29 cellular contexts compared by ENCODE assay signal in the genomic region with DNA sequence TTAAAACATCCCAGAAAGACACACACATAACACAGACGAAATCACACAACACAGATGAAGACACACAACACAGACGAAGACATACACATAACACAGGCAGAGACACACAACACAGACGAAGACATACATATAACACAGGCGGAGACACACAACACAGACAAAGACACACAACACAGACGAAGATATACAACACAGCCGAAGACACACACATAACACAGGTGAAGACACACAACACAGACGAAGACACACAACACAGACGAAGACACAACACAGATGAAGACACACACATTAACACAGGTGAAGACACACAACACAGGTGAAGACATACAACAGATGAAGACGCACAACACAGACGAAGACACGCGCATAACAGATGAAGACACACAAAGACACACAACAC.
"Had no signal": no experiment of that assay in that cellular context is flagged by ENCODE, and none has a peak within 500 bp of the region (broad histone marks: within the 10 kb centered on the region; RNA-seq: fewer than 3 reads in every experiment).

No MANE protein-coding gene starts in this region.

- H3K36me3 ChIP-seq: brain microvascular endothelial cell, cardiac muscle cell, Peyer's patch, SJSA1 had no signal

- DNase-seq: activated B cell treated with CpG ODN at 0.5 μM for 24 hours; activated CD4-positive, alpha-beta memory T cell treated with anti-CD3 and anti-CD28 coated beads for 36 hours; activated CD4-positive, alpha-beta T cell treated with anti-CD3 and anti-CD28 coated beads for 4 hours; activated CD4-positive, alpha-beta T cell treated with anti-CD3 and anti-CD28 coated beads, Interleukin-2, amount 50 U/mL, for 1 hour; activated CD4-positive, CD25-positive, alpha-beta regulatory T cell treated with anti-CD3 and anti-CD28 coated beads, Interleukin-2, amount 50 U/mL, for 72 hours; activated CD8-positive, alpha-beta memory T cell treated with anti-CD3 and anti-CD28 coated beads, Interleukin-2, amount 50 U/mL, for 4 hours; activated effector memory CD4-positive, alpha-beta T cell treated with Interleukin-2 at 50 U/mL for 16 hours; activated naive CD4-positive, alpha-beta T cell treated with anti-CD3 and anti-CD28 coated beads, Interleukin-2, amount 10 ng/mL, durations not matched to agents 7 days and 5 days; activated naive CD8-positive, alpha-beta T cell treated with anti-CD3 and anti-CD28 coated beads, Interleukin-2, amount 50 U/mL, for 24 hours; activated T-cell treated with anti-CD3 and anti-CD28 coated beads for 4 hours; activated T-cell treated with anti-CD3 and anti-CD28 coated beads, Interleukin-2, amount 50 U/mL, for 4 hours; anterior cingulate cortex; brain microvascular endothelial cell; NCI-H1048; NCI-H1105 treated with DMSO at 0.1 percent for 48 hours; NCI-H1436; NCI-H1694; NCI-H1930; NCI-H345; NCI-H526; NCI-H748 treated with DMSO at 0.1 percent for 48 hours; NK-92 treated with Interleukin-12 subunit alpha and Interleukin-12 subunit beta, amount 100 ng/mL, for 24 hours; PC-3; Peyer's patch; RPMI8226; SHP77 treated with DMSO at 0.1 percent for 48 hours; SK-N-SH had no signal

- H3K4me3 ChIP-seq: cardiac muscle cell, Peyer's patch, SJSA1 had no signal

- H3K27me3 ChIP-seq: brain microvascular endothelial cell, cardiac muscle cell, Peyer's patch, SJSA1 had no signal

- H3K9me3 ChIP-seq: Peyer's patch, SJSA1 had no signal

- H3K4me2 ChIP-seq: SK-N-SH had no signal

- H3K27ac ChIP-seq: brain microvascular endothelial cell, cardiac muscle cell, Peyer's patch, SJSA1 had no signal

- ATAC-seq: activated naive CD8-positive, alpha-beta T cell treated with anti-CD3 and anti-CD28 coated beads, Interleukin-2, amount 50 U/mL, for 24 hours; activated T-cell treated with anti-CD3 and anti-CD28 coated beads, Interleukin-2, amount 50 U/mL, for 4 hours; PC-3 had no signal

- H3K9ac ChIP-seq: SK-N-SH had no signal
